1 cellular context compared by ENCODE assay signal in genomic region chrX:24676403-24677024, GRCh38.
TF ChIP-seq lines count a peak whose summit lies in the region.

No MANE protein-coding gene starts in this region.

TF ChIP-seq in GM23338, 12 proteins besides CTCF, POLR2A, EP300 and RAD21 (continued from another document):
- TF ChIP-seq ETS1 (IDR thresholded peaks at IDR 0.05) (no peak), ZNF331 (CRISPR knock-in tag; IDR thresholded peaks at IDR 0.05; ENCODE audit: low read depth) (no peak), POLR2AphosphoS5 (IDR thresholded peaks at IDR 0.05; ENCODE audit: low read depth) (no peak), STAT1 (IDR thresholded peaks at IDR 0.05; ENCODE audit: unreplicated experiment) (no peak), NANOG (IDR thresholded peaks at IDR 0.05; ENCODE audit: borderline replicate concordance) (no peak), ZNF114 (CRISPR knock-in tag; IDR thresholded peaks at IDR 0.05) (no peak), JUNB (IDR thresholded peaks at IDR 0.05; ENCODE audit: unreplicated experiment) (no peak), REST (IDR thresholded peaks at IDR 0.05; ENCODE audit: unreplicated experiment) (no peak)
